ENCODE assay signal across 17 cellular contexts in genomic region chr5:159084053-159084452, GRCh38. TPM values are rescaled to one million over a fixed set of nuclear protein-coding genes. Genes with fewer than 3 reads are reported as not detected.
DNase-seq lines count a peak whose midpoint lies in the region; ATAC-seq and TF ChIP-seq lines count a peak whose summit lies in the region.
"Had no signal": no experiment of that assay in that cellular context is flagged by ENCODE, and none has a peak within 500 bp of the region (broad histone marks: within the 10 kb centered on the region; RNA-seq: fewer than 3 reads in every experiment).

No MANE protein-coding gene starts in this region.

- DNase-seq in activated B cell treated with CpG ODN at 0.5 μM for 24 hours, result no peak
- no peak for DNase-seq in NCI-H1048 (lab: John Stamatoyannopoulos, UW)
- DNase-seq in activated CD4-positive, CD25-positive, alpha-beta regulatory T cell treated with anti-CD3 and anti-CD28 coated beads, Interleukin-2, amount 50 U/mL, for 72 hours, result no peak
- DNase-seq in kidney glomerular epithelial cell (lab: John Stamatoyannopoulos, UW), result no peak
- no peak for DNase-seq in NCI-H1694 (lab: John Stamatoyannopoulos, UW)
- DNase-seq: CD4-positive, alpha-beta memory T cell; GF-D8; head of caudate nucleus; left ventricle myocardium superior; NCI-H1092; NCI-H526; occipital lobe had no signal

- TF ChIP-seq CTCF in activated B cell treated with CpG ODN at 0.5 μM for 24 hours (IDR thresholded peaks at IDR 0.05), result no peak

- H3K9me3 Mint-ChIP-seq in activated B cell treated with CpG ODN at 0.5 μM for 24 hours, result peaks cover 3% of the 10 kb centered on the region
- H3K9me3 Mint-ChIP-seq: activated T-helper 17 cell treated with anti-CD3 and anti-CD28 coated beads, Interleukin-2, amount 50 U/mL, for 72 hours; CD4-positive, alpha-beta memory T cell had no signal

- intact Hi-C loops in activated B cell treated with CpG ODN at 0.5 μM for 24 hours (cut with micrococcal nuclease), result loop anchor here (1.0 to 5.0 kb wide), 8 partner anchors 10 to 389 kb away; no protein-coding TSS in a partner anchor

- CTCF ChIA-PET in activated B cell treated with CpG ODN at 0.5 μM for 24 hours (lab: Charles Lee), result no interaction called here

- H3K4me3 Mint-ChIP-seq in activated B cell treated with CpG ODN at 0.5 μM for 24 hours, result peak overlapping the region; percentile 72
- H3K4me3 Mint-ChIP-seq: activated T-helper 17 cell treated with anti-CD3 and anti-CD28 coated beads, Interleukin-2, amount 50 U/mL, for 72 hours; CD4-positive, alpha-beta memory T cell had no signal

- peaks cover 71% of the 10 kb centered on the region for H3K4me1 Mint-ChIP-seq in activated B cell treated with CpG ODN at 0.5 μM for 24 hours
- H3K4me1 Mint-ChIP-seq: activated T-helper 17 cell treated with anti-CD3 and anti-CD28 coated beads, Interleukin-2, amount 50 U/mL, for 72 hours; CD4-positive, alpha-beta memory T cell had no signal

- H3K27ac Mint-ChIP-seq in activated B cell treated with CpG ODN at 0.5 μM for 24 hours, result peak overlapping the region; percentile 93
- H3K27ac Mint-ChIP-seq: activated T-helper 17 cell treated with anti-CD3 and anti-CD28 coated beads, Interleukin-2, amount 50 U/mL, for 72 hours; CD4-positive, alpha-beta memory T cell had no signal

- POLR2A ChIA-PET in activated B cell treated with CpG ODN at 0.5 μM for 24 hours (lab: Charles Lee), result interaction anchor here (0.9 to 9.4 kb wide), 17 partner anchors 9 to 199 kb away, joined by 3 to 150 read pairs (median 4); partner anchors contain the start of gene EBF1

- H3K36me3 Mint-ChIP-seq in activated B cell treated with CpG ODN at 0.5 μM for 24 hours (ENCODE audit: low read depth), result peaks cover 87% of the 10 kb centered on the region
- H3K36me3 Mint-ChIP-seq: CD4-positive, alpha-beta memory T cell had no signal

- peak; percentile 79 for ATAC-seq in GM18519 (IDR thresholded peaks at IDR 0.05; ENCODE audit: low FRiP score, unreplicated experiment)
- peak; percentile 89 for ATAC-seq in GM21529 (IDR thresholded peaks at IDR 0.05; ENCODE audit: unreplicated experiment)
- ATAC-seq in HG03108 (IDR thresholded peaks at IDR 0.05; ENCODE audit: unreplicated experiment), result peak; percentile 72
- ATAC-seq in activated B cell treated with CpG ODN at 0.5 μM for 24 hours (ENCODE audit: low read depth), result peak; percentile 93
- ATAC-seq: activated T-helper 17 cell treated with anti-CD3 and anti-CD28 coated beads, Interleukin-2, amount 50 U/mL, for 72 hours; left ventricle myocardium superior; SK-N-SH treated with all-trans-retinoic acid at 6 μM for 48 hours had no signal

- no peaks in the 10 kb centered on the region for H3K27me3 Mint-ChIP-seq in activated B cell treated with CpG ODN at 0.5 μM for 24 hours

RNA-seq across cellular contexts. Expression of gene EBF1, which starts 15.7 kb away (rescaled TPM):
- 195 and 247 TPM in 2 replicates for total RNA-seq in activated B cell treated with CpG ODN at 0.5 μM for 24 hours
